Comparison of ENCODE assay signal across 8 cellular contexts in the genomic region with DNA sequence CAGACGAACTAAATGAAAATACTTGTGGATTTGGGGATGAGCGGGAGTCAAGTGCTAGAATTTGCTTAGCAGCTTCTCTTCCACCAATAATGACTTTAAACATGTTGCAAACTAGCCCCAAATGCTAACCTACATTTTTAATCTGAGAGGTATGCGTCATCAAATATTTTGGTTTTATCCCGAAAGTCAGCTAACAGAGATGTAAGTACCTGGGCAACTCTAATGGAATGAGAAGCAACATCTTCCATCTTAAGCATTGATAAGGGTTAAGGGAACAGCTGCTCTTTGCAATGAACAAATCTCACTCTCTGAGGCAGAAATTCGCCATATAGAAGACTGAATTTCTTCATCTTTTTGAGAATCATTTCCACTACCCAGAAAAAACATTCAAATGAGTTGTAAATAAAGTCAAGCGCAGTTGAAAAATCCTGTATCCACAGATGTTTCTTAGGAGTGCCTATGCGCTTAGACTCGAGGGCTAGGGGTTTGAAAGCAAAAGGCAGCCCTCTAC. TPM values are rescaled to one million over a fixed set of nuclear protein-coding genes. Genes with fewer than 3 reads are reported as not detected.
DNase-seq lines count a peak whose midpoint lies in the region; ATAC-seq and TF ChIP-seq lines count a peak whose summit lies in the region.

No MANE protein-coding gene starts in this region.

- ATAC-seq in GM19455 (IDR thresholded peaks at IDR 0.05; ENCODE audit: unreplicated experiment) (no peak), GM21786 (IDR thresholded peaks at IDR 0.05; ENCODE audit: unreplicated experiment) (no peak)

- no peak for TF ChIP-seq EP300 in esophagus muscularis mucosa (IDR thresholded peaks at IDR 0.05)

- H3K4me1 ChIP-seq in SJSA1 (replicated peaks), result peaks cover 22% of the 10 kb centered on the region
- H3K4me1 ChIP-seq in esophagus muscularis mucosa, result peaks cover 36 to 40% (median 38%) of the 10 kb centered on the region in 4 donors
- peaks cover 7% of the 10 kb centered on the region for H3K4me1 ChIP-seq in prostate gland (replicated peaks)

- H3K27me3 ChIP-seq in SJSA1 (replicated peaks) (peaks cover 11% of the 10 kb centered on the region), esophagus muscularis mucosa (no peaks in the 10 kb centered on the region), prostate gland (replicated peaks; ENCODE audit: insufficient read depth) (no peaks in the 10 kb centered on the region)

- no peak for TF ChIP-seq POLR2A in esophagus muscularis mucosa (IDR thresholded peaks at IDR 0.05; ENCODE audit: low read depth)
- TF ChIP-seq POLR2A in prostate gland (IDR thresholded peaks at IDR 0.05), result no peak

- DNase-seq in EH (ENCODE audit: low read depth), result peak; percentile 17
- DNase-seq in SJSA1 (ENCODE audit: low read depth in 1 of 2, low spot score in 2 of 2), result no peak
- no peak for DNase-seq in esophagus muscularis mucosa (ENCODE audit: extremely low spot score)
- no peak for DNase-seq in prostate gland (ENCODE audit: low spot score)
- no peak for DNase-seq in inferior parietal cortex (ENCODE audit: extremely low spot score)
- no peak for DNase-seq in activated CD4-positive, alpha-beta T cell treated with anti-CD3 and anti-CD28 coated beads, Interleukin-2, amount 50 U/mL, for 48 hours

- H3K36me3 ChIP-seq in SJSA1 (peaks cover 22% of the 10 kb centered on the region), esophagus muscularis mucosa (peaks cover 0 to 9% (median 0%) of the 10 kb centered on the region in 4 donors), prostate gland (no peaks in the 10 kb centered on the region)

- intact Hi-C loops in esophagus muscularis mucosa (cut with DNase I), result no loop called here
- intact Hi-C loops in prostate gland (cut with DNase I), result no loop called here

- peak overlapping the region; percentile 97 for H3K4me3 ChIP-seq in SJSA1
- peak overlapping the region; percentile 82 to 99 (median 92) for H3K4me3 ChIP-seq in esophagus muscularis mucosa
- peak overlapping the region; percentile 21 to 99 for H3K4me3 ChIP-seq in prostate gland

- no peaks in the 10 kb centered on the region; the same call in 1 of the 2 replicates for H3K9me3 ChIP-seq in SJSA1 (replicated peaks)
- no peaks in the 10 kb centered on the region for H3K9me3 ChIP-seq in esophagus muscularis mucosa
- H3K9me3 ChIP-seq in prostate gland, result no peaks in the 10 kb centered on the region

- WGBS in esophagus muscularis mucosa, result 47% methylated on average over 8 of the region's 8 CpGs
- 40% methylated on average over 8 of the region's 8 CpGs for WGBS in prostate gland

- H3K27ac ChIP-seq in SJSA1 (no peak overlapping the region), esophagus muscularis mucosa (replicated peaks in 1 of 4) (peak overlapping the region; percentile 81 to 100 (median 99)), prostate gland (peak overlapping the region; percentile 99 to 100)

- TF ChIP-seq CTCF in esophagus muscularis mucosa (IDR thresholded peaks at IDR 0.05), result no peak
- TF ChIP-seq CTCF in prostate gland (IDR thresholded peaks at IDR 0.05), result no peak

RNA-seq across cellular contexts. Expression of a gene that starts 0.9 kb away (rescaled TPM):
- 37.1 and 44.9 TPM in 2 replicates for total RNA-seq in SJSA1 (2014; rRNA removed; shearing (Covaris generic))
- 100 to 1,000 TPM in 3 of 4 donors, 10 to 100 TPM in 1; 96.0 to 148 (median 109) TPM for total RNA-seq in esophagus muscularis mucosa
- total RNA-seq in prostate gland, result 100 to 1,000 TPM in 1 of 2 donors, 10 to 100 TPM in 1; 81.8 to 123 TPM
